In genomic region chr12:55717397-55718007, GRCh38 we compare ENCODE assay signal across 8 cellular contexts. TPM values are rescaled to one million over a fixed set of nuclear protein-coding genes. Genes with fewer than 3 reads are reported as not detected.
DNase-seq lines count a peak whose midpoint lies in the region; ATAC-seq and TF ChIP-seq lines count a peak whose summit lies in the region.

No MANE protein-coding gene starts in this region.

- H3K9ac ChIP-seq in PC-3 (ENCODE audit: low read length) (no peak overlapping the region), endocrine pancreas (ENCODE audit: control insufficient read depth, insufficient read depth, low read length) (peak overlapping the region; percentile 44)

- TF ChIP-seq POLR2A in lower leg skin (IDR thresholded peaks at IDR 0.05) = no peak

- no peak overlapping the region for H2AFZ ChIP-seq in PC-3 (ENCODE audit: low read length)

- no peaks in the 10 kb centered on the region for H4K20me1 ChIP-seq in PC-3 (ENCODE audit: low read length)

- 22 to 35% methylated on average over 4 of the region's 4 CpGs for WGBS in lower leg skin, 2 donors

- H3K4me3 ChIP-seq in PC-3 (ENCODE audit: low read length) (peak overlapping the region; percentile 72), endocrine pancreas (ENCODE audit: control insufficient read depth, insufficient read depth, low read length) (no peak overlapping the region), lower leg skin (ENCODE audit: low read depth, poor library complexity, severe bottlenecking) (no peak overlapping the region)

- POLR2A ChIA-PET in PC-3 (lab: Charles Lee; ENCODE audit: unreplicated experiment) = interaction anchor here (1.2 kb wide), 1 partner anchor 11 kb away, joined by 7 read pairs; the partner anchor contains the start of gene CD63

- H3K36me3 ChIP-seq in PC-3 (ENCODE audit: low read depth, low read length) = no peaks in the 10 kb centered on the region
- H3K36me3 ChIP-seq in endocrine pancreas (ENCODE audit: control insufficient read depth, insufficient read depth, low read length) = no peaks in the 10 kb centered on the region

- H3K4me1 ChIP-seq in PC-3 (ENCODE audit: insufficient read depth, low read length) (peaks cover 73% of the 10 kb centered on the region), endocrine pancreas (ENCODE audit: control insufficient read depth, insufficient read depth, low read length) (no peaks in the 10 kb centered on the region)

- H3K27ac ChIP-seq in PC-3 (ENCODE audit: low read length) = peak overlapping the region; percentile 86

- intact Hi-C loops in PC-3 (cut with micrococcal nuclease) = no loop called here
- intact Hi-C loops in lower leg skin (cut with DNase I; ENCODE audit: low total_unique reads) = no loop called here

- no peaks in the 10 kb centered on the region for H3K9me2 ChIP-seq in PC-3 (replicated peaks; ENCODE audit: low read length)

- no peaks in the 10 kb centered on the region for H3K27me3 ChIP-seq in PC-3 (ENCODE audit: low read length)
- H3K27me3 ChIP-seq in endocrine pancreas (ENCODE audit: control insufficient read depth, insufficient read depth, low read length) = no peaks in the 10 kb centered on the region

- H3K9me3 ChIP-seq in PC-3 (ENCODE audit: low read length) (no peaks in the 10 kb centered on the region), endocrine pancreas (ENCODE audit: control insufficient read depth, low read length) (no peaks in the 10 kb centered on the region)

- TF ChIP-seq CTCF in PC-3 (conservative IDR thresholded peaks at IDR 0.05; ENCODE audit: low read depth, low read length) (no peak), omental fat pad (IDR thresholded peaks at IDR 0.05) (no peak), lower leg skin (IDR thresholded peaks at IDR 0.05) (no peak)

- CTCF ChIA-PET in PC-3 (lab: Charles Lee) = interaction anchor here (0.6 to 1.0 kb wide), 2 partner anchors 36 to 42 kb away, joined by 4 read pairs; a partner anchor contains a TSS

- H3K79me2 ChIP-seq in PC-3 (ENCODE audit: low read length) = no peaks in the 10 kb centered on the region

- DNase-seq in PC-3 = peak; percentile 82
- DNase-seq in omental fat pad (ENCODE audit: low spot score) = no peak
- DNase-seq in GM19238 (ENCODE audit: insufficient read length, low spot score) = no peak
- DNase-seq in epidermal melanocyte (ENCODE audit: insufficient read length, low spot score) = no peak
- DNase-seq in lower leg skin (ENCODE audit: low spot score in 2 of 2) = no peak

- H3K4me2 ChIP-seq in PC-3 (ENCODE audit: low read length) = peak overlapping the region; percentile 89

- ATAC-seq in GM18868 (IDR thresholded peaks at IDR 0.05; ENCODE audit: unreplicated experiment) = peak; percentile 34
- no peak for ATAC-seq in PC-3
- peak; percentile 49 for ATAC-seq in omental fat pad (ENCODE audit: low FRiP score)
- no peak for ATAC-seq in HG02623 (IDR thresholded peaks at IDR 0.05; ENCODE audit: unreplicated experiment)

- no TSS peak for BruUV-seq in PC-3 (replicated peaks; lab: Mats Ljungman, UMichigan)

- no peaks in the 10 kb centered on the region for H3F3A ChIP-seq in PC-3 (ENCODE audit: low read length, unreplicated experiment)

RNA-seq across cellular contexts. Expression of gene BLOC1S1, which starts 1.7 kb away (rescaled TPM):
- 63.5 and 90.8 TPM in 2 replicates for total RNA-seq in PC-3 (2014; rRNA removed)
- 100 to 1,000 TPM; 168 to 247 (median 213) TPM for total RNA-seq in omental fat pad
- total RNA-seq in lower leg skin = 100 to 1,000 TPM; 114 to 167 (median 138) TPM

RNA-seq across cellular contexts. Expression of gene RDH5, which starts 2.7 kb away (rescaled TPM):
- total RNA-seq in PC-3 (2014; rRNA removed) = 4.6 and 5.1 TPM in 2 replicates
- 100 to 1,000 TPM in 2 of 4 donors, 10 to 100 TPM in 2; 77.4 to 119 (median 100) TPM for total RNA-seq in omental fat pad
- total RNA-seq in lower leg skin = 1 to 10 TPM; 2.5 to 8.9 (median 4.3) TPM

RNA-seq across cellular contexts. Expression of gene ITGA7, which starts 9.8 kb away (rescaled TPM):
- total RNA-seq in PC-3 (2014; rRNA removed) = 4.4 and 9.7 TPM in 2 replicates
- total RNA-seq in omental fat pad = 100 to 1,000 TPM; 101 to 207 (median 156) TPM
- 10 to 100 TPM; 11.0 to 20.9 (median 12.8) TPM for total RNA-seq in lower leg skin

RNA-seq across cellular contexts. Expression of gene CD63, which starts 11.3 kb away (rescaled TPM):
- total RNA-seq in PC-3 (2014; rRNA removed) = 784 and 869 TPM in 2 replicates
- total RNA-seq in omental fat pad = 1,000 to 10,000 TPM in 2 of 4 donors, 100 to 1,000 TPM in 2; 736 to 1,401 (median 892) TPM
- 100 to 1,000 TPM; 151 to 408 (median 196) TPM for total RNA-seq in lower leg skin

RNA-seq across cellular contexts. Expression of gene GDF11, which starts 25.4 kb away (rescaled TPM):
- 7.1 and 17.4 TPM in 2 replicates for total RNA-seq in PC-3 (2014; rRNA removed)
- total RNA-seq in omental fat pad = 1 to 10 TPM; 1.9 to 5.4 (median 2.5) TPM
- 1 to 10 TPM in 1 of 4 donors, under 1 TPM in 3; 0.23 to 2.7 (median 0.57) TPM for total RNA-seq in lower leg skin

Comparison
In these comparisons a context has a peak if more than half of its experiments do, and no peak if none do; other contexts are left out.
1. ATAC-seq: peak in GM18868 (single experiment) and omental fat pad (single experiment); none in PC-3 (single experiment) and HG02623 (single experiment).
2. RNA of gene RDH5, which starts 2.7 kb away (total RNA-seq): 77.4 to 119 TPM in omental fat pad; 2.5 to 8.9 TPM in lower leg skin and 4.6 to 5.1 TPM in PC-3; every median in the first group is over 4 times any median in the second.